In the genomic region with DNA sequence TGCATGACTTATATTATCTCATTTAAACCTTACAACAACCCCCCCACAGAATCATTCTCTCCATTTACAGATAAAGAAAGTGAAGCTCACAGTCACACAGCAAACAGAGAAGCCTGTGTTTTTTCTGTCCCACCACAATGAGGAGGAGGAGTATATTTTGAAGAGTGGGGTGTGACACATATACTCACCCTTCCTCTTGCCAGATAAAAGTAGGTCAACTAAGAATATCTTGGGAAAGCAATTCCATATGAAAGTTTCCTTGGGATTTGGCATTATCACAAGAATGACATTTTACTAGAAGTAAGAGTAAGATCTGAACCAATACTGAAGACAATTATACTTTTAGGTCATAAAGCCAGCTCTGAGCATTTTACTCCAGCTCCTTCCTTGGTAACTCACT, we compare ENCODE assay signal across 18 cellular contexts.
"Had no signal": no experiment of that assay in that cellular context is flagged by ENCODE, and none has a peak within 500 bp of the region (broad histone marks: within the 10 kb centered on the region; RNA-seq: fewer than 3 reads in every experiment).

No MANE protein-coding gene starts in this region.

- H3K36me3 ChIP-seq: heart right ventricle, neural progenitor cell, right atrium auricular region, vagina, WERI-Rb-1 had no signal

- H3K9me3 ChIP-seq: body of pancreas, heart right ventricle, mucosa of descending colon, right atrium auricular region, vagina had no signal

- H3K4me3 ChIP-seq: body of pancreas, dorsolateral prefrontal cortex, heart right ventricle, mucosa of descending colon, neural progenitor cell, right atrium auricular region, vagina had no signal

- H2AFZ ChIP-seq: neural progenitor cell had no signal

- H3K4me2 ChIP-seq: neural progenitor cell had no signal

- H3K4me1 ChIP-seq: body of pancreas, neural progenitor cell, right atrium auricular region, vagina had no signal

- H3K27ac ChIP-seq: body of pancreas, dorsolateral prefrontal cortex, epithelial cell of prostate, heart right ventricle, neural progenitor cell, right atrium auricular region, vagina, WERI-Rb-1 had no signal

- H3K9ac ChIP-seq: neural progenitor cell had no signal

- H3K27me3 ChIP-seq: body of pancreas, dorsolateral prefrontal cortex, heart right ventricle, neural progenitor cell, right atrium auricular region, vagina had no signal

- DNase-seq: activated CD4-positive, alpha-beta T cell treated with anti-CD3 and anti-CD28 coated beads, Interleukin-2, amount 50 U/mL, for 4 hours; activated gamma-delta T cell treated with Interleukin-2 at 50 U/mL for 16 hours; amygdala; body of pancreas; dorsolateral prefrontal cortex; endodermal cell; heart right ventricle; mucosa of descending colon; naive B cell; stimulated activated naive CD8-positive, alpha-beta T cell treated with anti-CD3 and anti-CD28 coated beads, Interleukin-15, Interleukin-2, amounts not matched to agents 100 U/mL and 50 U/mL, for 24 hours; substantia nigra; T-helper 2 cell; trophoblast cell; WERI-Rb-1 had no signal
